ENCODE assay signal across 8 cellular contexts in genomic region chr7:519429-519973, GRCh38. TPM values are rescaled to one million over a fixed set of nuclear protein-coding genes. Genes with fewer than 3 reads are reported as not detected.
A peak's percentile ranks its signal among the peaks of the same experiment; 100 is the strongest.
DNase-seq lines count a peak whose midpoint lies in the region; ATAC-seq, FAIRE-seq and TF ChIP-seq lines count a peak whose summit lies in the region.

TSS of gene PDGFA (minus strand) at chr7:519846. CDS start at chr7:519001, 845 bp downstream.

- TF ChIP-seq EP300 in A549 (IDR thresholded peaks at IDR 0.05) = no peak

- H3K4me3 Mint-ChIP-seq in stimulated activated memory B cell treated with anti-CD40 and anti-IgM and Interleukin-4, amounts not matched to agents 10 μg/mL and 1 μg/mL and 100 μg/mL, for 72 hours = peak within 1 kb of the TSS; percentile 80

- POLR2A ChIA-PET in A549 (lab: Yijun Ruan, JAX) (interaction anchor here (0.6 to 2.8 kb wide), 6 partner anchors 16 to 186 kb away, joined by 3 to 18 read pairs (median 6); no protein-coding TSS in a partner anchor), GM10248 (lab: Yijun Ruan, JAX) (no interaction called here)

- H3K9me3 ChIP-seq in A549 = no peaks in the 10 kb centered on the region

- H3K36me3 Mint-ChIP-seq in stimulated activated memory B cell treated with anti-CD40 and anti-IgM and Interleukin-4, amounts not matched to agents 10 μg/mL and 1 μg/mL and 100 μg/mL, for 72 hours = no peaks in the 10 kb centered on the region

- peaks cover 30% of the 10 kb centered on the region for H3K4me1 ChIP-seq in A549

- peak; percentile 6 to 44 for ATAC-seq in A549
- peak; percentile 17 for ATAC-seq in stimulated activated memory B cell treated with anti-CD40 and anti-IgM and Interleukin-4, amounts not matched to agents 10 μg/mL and 1 μg/mL and 100 μg/mL, for 72 hours
- ATAC-seq in GM18873 (IDR thresholded peaks at IDR 0.05; ENCODE audit: low FRiP score, unreplicated experiment) = no peak

- peaks cover 21% of the 10 kb centered on the region for H3K4me1 Mint-ChIP-seq in stimulated activated memory B cell treated with anti-CD40 and anti-IgM and Interleukin-4, amounts not matched to agents 10 μg/mL and 1 μg/mL and 100 μg/mL, for 72 hours

- DNase-seq in A549 (ENCODE audit: low read depth in 1 of 2, low spot score in 1 of 2) (peak in 1 of 2 experiments; percentile 73), RKO (ENCODE audit: low spot score) (peak; percentile 41), left kidney (ENCODE audit: low read depth, low spot score) (peak; percentile 84), GM10248 (ENCODE audit: extremely low spot score) (no peak)

- CTCF ChIA-PET in A549 (lab: Yijun Ruan, JAX) = interaction anchor here (0.7 to 4.3 kb wide), 12 partner anchors 11 to 193 kb away, joined by 3 to 35 read pairs (median 6); no protein-coding TSS in a partner anchor
- CTCF ChIA-PET in GM10248 (lab: Yijun Ruan, JAX) = no interaction called here

- no peak for TF ChIP-seq RAD21 in A549 (conservative IDR thresholded peaks at IDR 0.05 in 1 of 2, IDR thresholded peaks at IDR 0.05 in 1 of 2)

- peaks cover 46% of the 10 kb centered on the region for H3K27me3 Mint-ChIP-seq in stimulated activated memory B cell treated with anti-CD40 and anti-IgM and Interleukin-4, amounts not matched to agents 10 μg/mL and 1 μg/mL and 100 μg/mL, for 72 hours

- H3K27ac ChIP-seq in A549 = peak within 1 kb of the TSS; percentile 89 to 94
- peak within 1 kb of the TSS; percentile 90 for H3K27ac ChIP-seq in cingulate gyrus (ENCODE audit: low read depth, low read length)

- peak within 1 kb of the TSS; percentile 74 for H3K4me3 ChIP-seq in A549
- H3K4me3 ChIP-seq in GM08714 (ENCODE audit: low read length) = peak within 1 kb of the TSS; percentile 51

- TF ChIP-seq POLR2A in A549 (IDR thresholded peaks at IDR 0.05; ENCODE audit: low read length) = peak; percentile 76

- peak within 1 kb of the TSS; percentile 99 for H3K4me2 ChIP-seq in A549

- H3K27ac Mint-ChIP-seq in stimulated activated memory B cell treated with anti-CD40 and anti-IgM and Interleukin-4, amounts not matched to agents 10 μg/mL and 1 μg/mL and 100 μg/mL, for 72 hours = no peak within 1 kb of the TSS

- TF ChIP-seq CTCF in A549 (IDR thresholded peaks at IDR 0.05) = no peak
- no peak for TF ChIP-seq CTCF in GM10248 (IDR thresholded peaks at IDR 0.05; ENCODE audit: control extremely low read depth, extremely low read depth, low read depth, missing control alignments)

- FAIRE-seq in A549 (lab: Jason Lieb, UNC) = no peak

- 3% methylated on average over 8 of the region's 93 CpGs for WGBS in A549 (ENCODE audit: missing lambda C conversion rate)

- H3K9me3 Mint-ChIP-seq in stimulated activated memory B cell treated with anti-CD40 and anti-IgM and Interleukin-4, amounts not matched to agents 10 μg/mL and 1 μg/mL and 100 μg/mL, for 72 hours = no peaks in the 10 kb centered on the region

TF ChIP-seq in A549, 52 proteins besides CTCF, POLR2A, EP300 and RAD21:
- peak; percentile 72; the same call in 1 of the 3 replicates for TF ChIP-seq BCL3 (IDR thresholded peaks at IDR 0.05)
- TF ChIP-seq JUN (IDR thresholded peaks at IDR 0.05) = peak; percentile 35 to 72; a peak in 3 of 5 replicates
- no peak for TF ChIP-seq HDAC2 (IDR thresholded peaks at IDR 0.05)

RNA-seq across cellular contexts. Expression of gene PDGFA, which starts in this region (rescaled TPM):
- polyA plus RNA-seq in A549 (2011; rRNA removed) (11.3 and 12.8 TPM in 2 replicates), A549 (2017; fragmentation: RNase III; extraction: RNeasy Plus Mini Kit Qiagen cat#74134 plus additional on column Dnase treatment) (14.2 to 16.3 TPM (median 14.9 TPM) in 3 replicates)
- 7.4 and 8.4 TPM in 2 replicates for polyA plus RNA-seq in A549 (2012; cell fraction: cytosol; rRNA removed)
- 8.7 and 12.6 TPM in 2 replicates for polyA plus RNA-seq in A549 (2012; cell fraction: nucleus; rRNA removed)
- 34.7 and 41.5 TPM in 2 replicates for polyA minus RNA-seq in A549 (2011; rRNA and poly(A)+ RNA removed)
